ENCODE assay signal across 19 cellular contexts in genomic region chr13:22964245-22964966, GRCh38.
"Had no signal": no experiment of that assay in that cellular context is flagged by ENCODE, and none has a peak within 500 bp of the region (broad histone marks: within the 10 kb centered on the region; RNA-seq: fewer than 3 reads in every experiment).

No MANE protein-coding gene starts in this region.

- H3K27me3 ChIP-seq: cardiac muscle cell, spleen, thyroid gland had no signal

- H3K27ac ChIP-seq: cardiac muscle cell, dorsolateral prefrontal cortex, epithelial cell of prostate, heart left ventricle, spleen, thyroid gland had no signal

- H3K4me1 ChIP-seq: heart left ventricle, spleen, thyroid gland had no signal

- H3K27me3 Mint-ChIP-seq: activated CD4-positive, alpha-beta T cell treated with anti-CD3 and anti-CD28 coated beads, Interleukin-2, amount 10 ng/mL, durations not matched to agents 24 days and 14 days; activated CD8-positive, alpha-beta T cell treated with anti-CD3 and anti-CD28 coated beads for 36 hours; activated naive CD8-positive, alpha-beta T cell treated with anti-CD3 and anti-CD28 coated beads, Interleukin-2, amount 10 ng/mL, durations not matched to agents 7 days and 5 days; activated T-cell treated with anti-CD3 and anti-CD28 coated beads, Interleukin-2, amount 50 U/mL, for 24 hours; natural killer cell treated with Interleukin-12 subunit alpha and Interleukin-12 subunit beta and Interleukin-15 and Interleukin-18, amount 100 ng/mL, for 72 hours; stimulated activated naive B cell treated with anti-CD40 and anti-IgM and Interleukin-4, amounts not matched to agents 10 μg/mL and 1 μg/mL and 100 μg/mL, for 72 hours had no signal

- DNase-seq: activated CD4-positive, alpha-beta T cell treated with anti-CD3 and anti-CD28 coated beads, Interleukin-2, amount 10 ng/mL, durations not matched to agents 24 days and 14 days; activated CD4-positive, CD25-positive, alpha-beta regulatory T cell; activated CD8-positive, alpha-beta T cell treated with anti-CD3 and anti-CD28 coated beads for 36 hours; activated naive CD4-positive, alpha-beta T cell treated with Interleukin-2 at 50 U/mL for 16 hours; activated naive CD8-positive, alpha-beta T cell treated with anti-CD3 and anti-CD28 coated beads, Interleukin-2, amount 10 ng/mL, durations not matched to agents 7 days and 5 days; activated T-cell treated with anti-CD3 and anti-CD28 coated beads, Interleukin-2, amount 50 U/mL, for 24 hours; amygdala; dorsolateral prefrontal cortex; heart left ventricle; mesenchymal stem cell; spleen; stimulated activated CD4-positive, alpha-beta T cell treated with anti-CD3 and anti-CD28 coated beads, Interleukin-4, amount 100 ng/mL, for 4 hours; stimulated activated naive B cell treated with anti-CD40 and anti-IgM and Interleukin-4, amounts not matched to agents 10 μg/mL and 1 μg/mL and 100 μg/mL, for 72 hours; T-helper 9 cell; thyroid gland had no signal

- H3K4me1 Mint-ChIP-seq: activated CD4-positive, alpha-beta T cell treated with anti-CD3 and anti-CD28 coated beads, Interleukin-2, amount 10 ng/mL, durations not matched to agents 24 days and 14 days; activated naive CD8-positive, alpha-beta T cell treated with anti-CD3 and anti-CD28 coated beads, Interleukin-2, amount 10 ng/mL, durations not matched to agents 7 days and 5 days had no signal

- H3K27ac Mint-ChIP-seq: activated CD4-positive, alpha-beta T cell treated with anti-CD3 and anti-CD28 coated beads, Interleukin-2, amount 10 ng/mL, durations not matched to agents 24 days and 14 days; activated CD8-positive, alpha-beta T cell treated with anti-CD3 and anti-CD28 coated beads for 36 hours; activated naive CD8-positive, alpha-beta T cell treated with anti-CD3 and anti-CD28 coated beads, Interleukin-2, amount 10 ng/mL, durations not matched to agents 7 days and 5 days; activated T-cell treated with anti-CD3 and anti-CD28 coated beads, Interleukin-2, amount 50 U/mL, for 24 hours; activated T-helper 2 cell treated with anti-CD3 and anti-CD28 coated beads, Interferon-gamma antibody, Interleukin-2, Interleukin-4, amounts not matched to agents 10 μg/mL and 5 μg/mL and 100 μg/mL, durations not matched to agents 14 hours and 24 hours and 36 hours; natural killer cell treated with Interleukin-12 subunit alpha and Interleukin-12 subunit beta and Interleukin-15 and Interleukin-18, amount 100 ng/mL, for 72 hours; stimulated activated naive B cell treated with anti-CD40 and anti-IgM and Interleukin-4, amounts not matched to agents 10 μg/mL and 1 μg/mL and 100 μg/mL, for 72 hours had no signal

- H3K36me3 Mint-ChIP-seq: activated naive CD8-positive, alpha-beta T cell treated with anti-CD3 and anti-CD28 coated beads, Interleukin-2, amount 10 ng/mL, durations not matched to agents 7 days and 5 days; natural killer cell treated with Interleukin-12 subunit alpha and Interleukin-12 subunit beta and Interleukin-15 and Interleukin-18, amount 100 ng/mL, for 72 hours; stimulated activated naive B cell treated with anti-CD40 and anti-IgM and Interleukin-4, amounts not matched to agents 10 μg/mL and 1 μg/mL and 100 μg/mL, for 72 hours had no signal

- H3K4me3 Mint-ChIP-seq: activated CD4-positive, alpha-beta T cell treated with anti-CD3 and anti-CD28 coated beads, Interleukin-2, amount 10 ng/mL, durations not matched to agents 24 days and 14 days; activated CD8-positive, alpha-beta T cell treated with anti-CD3 and anti-CD28 coated beads for 36 hours; activated naive CD8-positive, alpha-beta T cell treated with anti-CD3 and anti-CD28 coated beads, Interleukin-2, amount 10 ng/mL, durations not matched to agents 7 days and 5 days; activated T-cell treated with anti-CD3 and anti-CD28 coated beads, Interleukin-2, amount 50 U/mL, for 24 hours; natural killer cell treated with Interleukin-12 subunit alpha and Interleukin-12 subunit beta and Interleukin-15 and Interleukin-18, amount 100 ng/mL, for 72 hours; stimulated activated naive B cell treated with anti-CD40 and anti-IgM and Interleukin-4, amounts not matched to agents 10 μg/mL and 1 μg/mL and 100 μg/mL, for 72 hours had no signal

- H3K9me3 ChIP-seq: heart left ventricle, spleen, thyroid gland had no signal

- ATAC-seq: activated CD8-positive, alpha-beta T cell treated with anti-CD3 and anti-CD28 coated beads for 36 hours; natural killer cell treated with Interleukin-12 subunit alpha and Interleukin-12 subunit beta and Interleukin-15 and Interleukin-18, amount 100 ng/mL, for 72 hours; stimulated activated naive B cell treated with anti-CD40 and anti-IgM and Interleukin-4, amounts not matched to agents 10 μg/mL and 1 μg/mL and 100 μg/mL, for 72 hours had no signal

- H3K9me3 Mint-ChIP-seq: activated CD4-positive, alpha-beta T cell treated with anti-CD3 and anti-CD28 coated beads, Interleukin-2, amount 10 ng/mL, durations not matched to agents 24 days and 14 days; activated CD8-positive, alpha-beta T cell treated with anti-CD3 and anti-CD28 coated beads for 36 hours; activated naive CD8-positive, alpha-beta T cell treated with anti-CD3 and anti-CD28 coated beads, Interleukin-2, amount 10 ng/mL, durations not matched to agents 7 days and 5 days; activated T-cell treated with anti-CD3 and anti-CD28 coated beads, Interleukin-2, amount 50 U/mL, for 24 hours; activated T-helper 2 cell treated with anti-CD3 and anti-CD28 coated beads, Interferon-gamma antibody, Interleukin-2, Interleukin-4, amounts not matched to agents 10 μg/mL and 5 μg/mL and 100 μg/mL, durations not matched to agents 14 hours and 24 hours and 36 hours; natural killer cell treated with Interleukin-12 subunit alpha and Interleukin-12 subunit beta and Interleukin-15 and Interleukin-18, amount 100 ng/mL, for 72 hours had no signal

- H3K4me3 ChIP-seq: cardiac muscle cell, dorsolateral prefrontal cortex, heart left ventricle, spleen, thyroid gland had no signal

- H3K36me3 ChIP-seq: cardiac muscle cell, heart left ventricle, spleen, thyroid gland had no signal
